8 cellular contexts compared by ENCODE assay signal in genomic region chr1:12143631-12144155, GRCh38.
DNase-seq lines count a peak whose midpoint lies in the region; ATAC-seq lines count a peak whose summit lies in the region.

No MANE protein-coding gene starts in this region.

- H3K27ac Mint-ChIP-seq in stimulated activated naive CD8-positive, alpha-beta T cell treated with anti-CD3 and anti-CD28 coated beads, Interleukin-15, amount 100 ng/mL, for 72 hours = peak overlapping the region; percentile 34 to 90

- no peak for ATAC-seq in stimulated activated naive CD8-positive, alpha-beta T cell treated with anti-CD3 and anti-CD28 coated beads, Interleukin-15, amount 100 ng/mL, for 72 hours
- no peak for ATAC-seq in HG03469 (IDR thresholded peaks at IDR 0.05; ENCODE audit: unreplicated experiment)
- no peak for ATAC-seq in GM19328 (IDR thresholded peaks at IDR 0.05; ENCODE audit: unreplicated experiment)

- H3K9me3 Mint-ChIP-seq in stimulated activated naive CD8-positive, alpha-beta T cell treated with anti-CD3 and anti-CD28 coated beads, Interleukin-15, amount 100 ng/mL, for 72 hours = no peaks in the 10 kb centered on the region

- H3K27me3 Mint-ChIP-seq in stimulated activated naive CD8-positive, alpha-beta T cell treated with anti-CD3 and anti-CD28 coated beads, Interleukin-15, amount 100 ng/mL, for 72 hours = no peaks in the 10 kb centered on the region

- H3K4me1 Mint-ChIP-seq in stimulated activated naive CD8-positive, alpha-beta T cell treated with anti-CD3 and anti-CD28 coated beads, Interleukin-15, amount 100 ng/mL, for 72 hours = peaks cover 78% of the 10 kb centered on the region

- H3K4me3 Mint-ChIP-seq in stimulated activated naive CD8-positive, alpha-beta T cell treated with anti-CD3 and anti-CD28 coated beads, Interleukin-15, amount 100 ng/mL, for 72 hours = peak overlapping the region; percentile 9 to 60

- DNase-seq in DMS53 (lab: John Stamatoyannopoulos, UW) (peak; percentile 53), DMS53 treated with DMSO at 0.1 percent for 48 hours (lab: John Stamatoyannopoulos, UW; ENCODE audit: unreplicated experiment) (no peak), NOMO-1 (lab: John Stamatoyannopoulos, UW; ENCODE audit: unreplicated experiment in 2 of 2) (peak; percentile 61 to 63), astrocyte of the hippocampus (ENCODE audit: low read depth, low spot score) (peak; percentile 75), kidney tubule cell (ENCODE audit: low spot score) (peak; percentile 33)
- no peak for DNase-seq in stimulated activated naive CD8-positive, alpha-beta T cell treated with anti-CD3 and anti-CD28 coated beads, Interleukin-15, amount 100 ng/mL, for 72 hours

Comparison
In these comparisons a context has a peak if more than half of its experiments do, and no peak if none do; other contexts are left out.
1. DNase-seq: peak in DMS53 (single experiment), NOMO-1 (2 of 2), astrocyte of the hippocampus (single experiment) and kidney tubule cell (single experiment); none in DMS53 treated with DMSO at 0.1 percent for 48 hours (single experiment) and stimulated activated naive CD8-positive, alpha-beta T cell treated with anti-CD3 and anti-CD28 coated beads, Interleukin-15, amount 100 ng/mL, for 72 hours (0 of 2).